ENCODE assay signal across 1 cellular context in the genomic region with DNA sequence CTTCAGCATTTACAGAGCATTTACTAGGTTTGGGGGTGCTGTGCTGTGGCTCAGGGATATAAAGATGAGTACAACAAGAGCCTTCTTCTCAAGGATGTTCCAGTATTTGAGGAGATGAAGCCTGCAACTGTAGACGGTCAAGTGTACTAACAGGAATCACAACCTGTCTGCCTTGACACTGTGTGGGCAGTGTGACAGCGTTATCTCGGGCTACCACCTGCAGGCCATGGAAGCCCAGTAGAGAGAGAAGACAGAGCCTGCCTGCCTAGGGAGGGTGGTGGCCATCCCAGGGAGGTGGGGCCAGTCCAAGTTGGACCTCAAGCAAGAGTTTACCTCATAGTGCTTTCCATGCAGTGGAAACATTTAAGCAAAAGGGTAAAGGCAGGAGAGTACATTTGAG.
TF ChIP-seq lines count a peak whose summit lies in the region.

No MANE protein-coding gene starts in this region.

TF ChIP-seq in K562, 482 proteins besides CTCF, POLR2A, EP300 and RAD21 (continued from another document):
- peak; percentile 84 for TF ChIP-seq EGR1 (conservative IDR thresholded peaks at IDR 0.05)
- TF ChIP-seq NCOR1 (IDR thresholded peaks at IDR 0.05), result peak; percentile 79
- no peak for TF ChIP-seq JUNB (CRISPR knock-in tag; conservative IDR thresholded peaks at IDR 0.05)
- peak; percentile 86 for TF ChIP-seq EHMT2 (IDR thresholded peaks at IDR 0.05)
